In genomic region chr7:140869430-140869829, GRCh38 we compare ENCODE assay signal across 25 cellular contexts.
"Had no signal": no experiment of that assay in that cellular context is flagged by ENCODE, and none has a peak within 500 bp of the region (broad histone marks: within the 10 kb centered on the region; RNA-seq: fewer than 3 reads in every experiment).

No MANE protein-coding gene starts in this region.

- H3K36me3 ChIP-seq: adrenal gland, breast epithelium, SJCRH30 had no signal

- H3K4me1 ChIP-seq: adrenal gland, body of pancreas, breast epithelium, SJCRH30 had no signal

- H3K4me3 ChIP-seq: adrenal gland, body of pancreas, breast epithelium, SJCRH30, SK-N-MC had no signal

- H3K9me3 Mint-ChIP-seq: activated B cell treated with CpG ODN at 0.5 μM for 24 hours; activated CD8-positive, alpha-beta T cell treated with anti-CD3 and anti-CD28 coated beads for 36 hours had no signal

- H3K27me3 Mint-ChIP-seq: activated B cell treated with CpG ODN at 0.5 μM for 24 hours; activated CD8-positive, alpha-beta T cell treated with anti-CD3 and anti-CD28 coated beads for 36 hours; activated T-cell treated with anti-CD3 and anti-CD28 coated beads, Interleukin-2, amount 50 U/mL, for 24 hours; T-cell had no signal

- H3K4me3 Mint-ChIP-seq: activated B cell treated with CpG ODN at 0.5 μM for 24 hours; activated CD8-positive, alpha-beta T cell treated with anti-CD3 and anti-CD28 coated beads for 36 hours; activated naive CD4-positive, alpha-beta T cell treated with anti-CD3 and anti-CD28 coated beads for 36 hours; activated T-cell treated with anti-CD3 and anti-CD28 coated beads, Interleukin-2, amount 50 U/mL, for 24 hours; T-cell had no signal

- DNase-seq: activated B cell treated with CpG ODN at 0.5 μM for 24 hours; activated CD4-positive, alpha-beta T cell treated with anti-CD3 and anti-CD28 coated beads for 48 hours; activated CD4-positive, CD25-positive, alpha-beta regulatory T cell treated with anti-CD3 and anti-CD28 coated beads, Interleukin-2, amount 50 U/mL, for 72 hours; activated CD8-positive, alpha-beta T cell treated with anti-CD3 and anti-CD28 coated beads for 36 hours; activated gamma-delta T cell treated with Interleukin-2 at 50 U/mL for 16 hours; activated naive CD4-positive, alpha-beta T cell treated with anti-CD3 and anti-CD28 coated beads for 36 hours; activated T-cell treated with anti-CD3 and anti-CD28 coated beads, Interleukin-2, amount 50 U/mL, for 24 hours; adrenal gland; body of pancreas; NCI-H1105; NCI-H1417 treated with DMSO at 0.1 percent for 48 hours; NCI-H187 treated with DMSO at 0.1 percent for 48 hours; NCI-H2081; NCI-H345; NCI-H524 treated with DMSO at 0.1 percent for 48 hours; SHP77; SJCRH30; T-cell; T-helper 2 cell; T-helper 9 cell had no signal

- H3K9me3 ChIP-seq: adrenal gland, body of pancreas, breast epithelium, SJCRH30 had no signal

- H3K27ac Mint-ChIP-seq: activated B cell treated with CpG ODN at 0.5 μM for 24 hours; activated CD8-positive, alpha-beta T cell treated with anti-CD3 and anti-CD28 coated beads for 36 hours; activated naive CD4-positive, alpha-beta T cell treated with anti-CD3 and anti-CD28 coated beads for 36 hours; activated naive CD4-positive, alpha-beta T cell treated with anti-CD3 and anti-CD28 coated beads, Interleukin-2, amount 50 U/mL, for 72 hours; activated T-cell treated with anti-CD3 and anti-CD28 coated beads, Interleukin-2, amount 50 U/mL, for 24 hours; T-cell had no signal

- H3K27ac ChIP-seq: adrenal gland, body of pancreas, breast epithelium, SJCRH30, SK-N-MC, VCaP had no signal

- ATAC-seq: activated CD8-positive, alpha-beta T cell treated with anti-CD3 and anti-CD28 coated beads for 36 hours; activated naive CD4-positive, alpha-beta T cell treated with anti-CD3 and anti-CD28 coated beads, Interleukin-2, amount 50 U/mL, for 72 hours; body of pancreas; Panc1; T-cell had no signal
